Comparison of ENCODE assay signal across 23 cellular contexts in the genomic region with DNA sequence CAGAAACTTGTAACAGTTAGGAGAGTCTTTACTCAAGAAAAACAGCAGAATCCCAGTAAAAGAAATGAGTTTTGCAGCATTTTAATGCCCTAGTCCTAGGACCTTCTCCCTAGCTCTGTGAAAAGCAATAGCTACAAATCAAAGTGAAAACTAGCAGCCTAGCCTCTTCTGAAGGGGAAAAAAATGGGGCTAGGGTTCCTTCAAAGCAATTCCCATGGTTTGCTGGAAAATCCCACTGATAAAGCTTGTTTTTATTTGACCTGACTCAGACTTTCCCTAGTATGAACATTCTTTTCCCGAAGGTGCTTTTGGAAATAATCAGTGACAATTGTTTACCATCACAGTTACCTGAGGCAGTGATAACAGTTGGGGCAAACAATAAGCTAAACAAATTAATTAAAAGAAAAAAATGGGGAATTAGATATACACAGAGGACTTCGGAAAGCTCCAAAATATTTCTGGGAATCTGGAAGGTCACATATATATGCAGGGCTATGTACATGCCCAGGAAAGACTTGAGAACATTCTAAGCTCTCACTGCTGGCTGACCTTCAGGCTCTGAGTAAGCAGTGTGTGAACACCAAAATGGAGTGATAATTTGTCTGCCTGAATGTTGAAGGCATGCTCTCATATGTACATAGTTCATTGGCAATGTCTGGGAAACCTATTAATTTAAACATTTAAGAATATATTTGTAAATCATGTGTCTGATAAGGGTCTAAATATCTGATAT.
DNase-seq lines count a peak whose midpoint lies in the region; ATAC-seq, FAIRE-seq and TF ChIP-seq lines count a peak whose summit lies in the region.
"Had no signal": no experiment of that assay in that cellular context is flagged by ENCODE, and none has a peak within 500 bp of the region (broad histone marks: within the 10 kb centered on the region; RNA-seq: fewer than 3 reads in every experiment).

No MANE protein-coding gene starts in this region.

- H3F3A ChIP-seq in GM23338 (replicated peaks; ENCODE audit: low read depth): no peaks in the 10 kb centered on the region

- H3K27me3 ChIP-seq in GM23338 (ENCODE audit: insufficient read depth) (no peaks in the 10 kb centered on the region), astrocyte (ENCODE audit: insufficient read depth, low read length) (no peaks in the 10 kb centered on the region), foreskin keratinocyte (no peaks in the 10 kb centered on the region)
- H3K27me3 ChIP-seq: BE2C had no signal

- DNase-seq in GM23338 (ENCODE audit: low spot score) (no peak), astrocyte (ENCODE audit: low read depth) (peak; percentile 12), foreskin keratinocyte (no peak), mesothelial cell of epicardium (ENCODE audit: low spot score in 2 of 2, unreplicated experiment in 2 of 2) (no peak), ACHN (no peak), putamen (ENCODE audit: low spot score) (no peak), cerebellum (ENCODE audit: low spot score) (no peak)
- DNase-seq: BE2C; COR-L47; DMS 273 treated with DMSO at 0.1 percent for 48 hours; DMS79 treated with DMSO at 0.1 percent for 48 hours; HCEC 1CT; NCI-H1092; NCI-H1436; NCI-H187 treated with DMSO at 0.1 percent for 48 hours; NCI-H2227 treated with DMSO at 0.1 percent for 48 hours; NCI-H510A treated with DMSO at 0.1 percent for 48 hours; NCI-H774; NK-92 treated with Interleukin-12 subunit alpha and Interleukin-12 subunit beta, amount 100 ng/mL, for 24 hours had no signal

- H3K27ac Mint-ChIP-seq in GM23338 (no peak overlapping the region), astrocyte (ENCODE audit: unreplicated experiment) (no peak overlapping the region), mesothelial cell of epicardium (peak overlapping the region; percentile 89)

- H3K9me2 ChIP-seq in GM23338 (ENCODE audit: insufficient read depth): no peaks in the 10 kb centered on the region

- H3K36me3 Mint-ChIP-seq in GM23338 (ENCODE audit: low read depth) (peaks cover 11% of the 10 kb centered on the region; the same call in 2 of the 3 replicates), astrocyte (ENCODE audit: low read depth, unreplicated experiment) (no peaks in the 10 kb centered on the region), mesothelial cell of epicardium (peaks cover 5% of the 10 kb centered on the region)

- ATAC-seq in GM23338 (no peak), foreskin keratinocyte (no peak)
- ATAC-seq: A549, GM12878, HepG2, K562 had no signal

- in situ Hi-C loops in ACHN (cut with HindIII; ENCODE audit: low pct_ligation_motif_present, low pct_unique_long_range_greater_than_20kb, low sequenced_read_pairs): no loop called here

- H3K27ac ChIP-seq in GM23338 (ENCODE audit: low read depth) (no peak overlapping the region), astrocyte (ENCODE audit: low read depth, low read length) (no peak overlapping the region), foreskin keratinocyte (peak overlapping the region; percentile 7)
- H3K27ac ChIP-seq: A549 had no signal

- no peak overlapping the region for H3K4me3 ChIP-seq in GM23338
- no peak overlapping the region for H3K4me3 ChIP-seq in astrocyte (ENCODE audit: insufficient read depth, low read depth, low read length)
- H3K4me3 ChIP-seq: A549, GM12878, K562 had no signal

- H3K27me3 Mint-ChIP-seq in GM23338 (ENCODE audit: insufficient read depth, low read depth, poor library complexity) (no peaks in the 10 kb centered on the region), astrocyte (ENCODE audit: low read depth, unreplicated experiment) (no peaks in the 10 kb centered on the region), mesothelial cell of epicardium (ENCODE audit: low read depth) (no peaks in the 10 kb centered on the region)

- H3K4me2 ChIP-seq in GM23338 (no peak overlapping the region), astrocyte (ENCODE audit: low read length) (peak overlapping the region; percentile 10)
- H3K4me2 ChIP-seq: A549 had no signal

- H2AFZ ChIP-seq in GM23338 (peak overlapping the region; percentile 19), astrocyte (ENCODE audit: low read depth, low read length) (no peak overlapping the region)

- H3K79me2 ChIP-seq in GM23338 (replicated peaks; ENCODE audit: insufficient read depth): no peaks in the 10 kb centered on the region
- no peaks in the 10 kb centered on the region for H3K79me2 ChIP-seq in astrocyte (ENCODE audit: insufficient read depth, low read length)

- FAIRE-seq in astrocyte (lab: Jason Lieb, UNC): no peak
- FAIRE-seq: A549, GM12878, HepG2, K562 had no signal

- no peaks in the 10 kb centered on the region for H3K4me1 ChIP-seq in GM23338 (ENCODE audit: insufficient read depth)
- H3K4me1 ChIP-seq in astrocyte (ENCODE audit: insufficient read depth, low read length): peaks cover 7% of the 10 kb centered on the region
- peaks cover 28% of the 10 kb centered on the region for H3K4me1 ChIP-seq in foreskin keratinocyte
- H3K4me1 ChIP-seq: A549, BE2C had no signal

- H4K20me1 ChIP-seq in GM23338 (replicated peaks; ENCODE audit: insufficient read depth): no peaks in the 10 kb centered on the region
- H4K20me1 ChIP-seq in astrocyte (ENCODE audit: insufficient read depth, low read length): no peaks in the 10 kb centered on the region

- H3K4me3 Mint-ChIP-seq in GM23338: no peak overlapping the region
- H3K4me3 Mint-ChIP-seq in astrocyte (ENCODE audit: unreplicated experiment): no peak overlapping the region
- H3K4me3 Mint-ChIP-seq in mesothelial cell of epicardium: no peak overlapping the region

- no peak overlapping the region for H3K9ac ChIP-seq in astrocyte (ENCODE audit: low read length)

- peaks cover 10% of the 10 kb centered on the region; the same call in 2 of the 3 replicates for H3K9me3 Mint-ChIP-seq in GM23338
- no peaks in the 10 kb centered on the region for H3K9me3 Mint-ChIP-seq in astrocyte (ENCODE audit: unreplicated experiment)
- H3K9me3 Mint-ChIP-seq in mesothelial cell of epicardium: no peaks in the 10 kb centered on the region

- no peak for TF ChIP-seq CTCF in GM23338 (conservative IDR thresholded peaks at IDR 0.05; ENCODE audit: low read depth in 2 of 2)
- no peak for TF ChIP-seq CTCF in astrocyte (IDR thresholded peaks at IDR 0.05; ENCODE audit: insufficient read depth, low read depth, low read length)
- TF ChIP-seq CTCF in foreskin keratinocyte (conservative IDR thresholded peaks at IDR 0.05): no peak
- TF ChIP-seq CTCF in mesothelial cell of epicardium (IDR thresholded peaks at IDR 0.05; ENCODE audit: unreplicated experiment): no peak

- no peaks in the 10 kb centered on the region for H3K36me3 ChIP-seq in GM23338 (ENCODE audit: insufficient read depth)
- no peaks in the 10 kb centered on the region for H3K36me3 ChIP-seq in astrocyte (ENCODE audit: insufficient read depth, low read length)
- H3K36me3 ChIP-seq: BE2C had no signal

- no peaks in the 10 kb centered on the region for H3K9me3 ChIP-seq in astrocyte (ENCODE audit: insufficient read depth, low read depth, low read length)
- H3K9me3 ChIP-seq: A549, BE2C had no signal

- H3K4me1 Mint-ChIP-seq in GM23338 (no peaks in the 10 kb centered on the region), astrocyte (ENCODE audit: low read depth, unreplicated experiment) (peaks cover 10% of the 10 kb centered on the region), mesothelial cell of epicardium (peaks cover 58% of the 10 kb centered on the region)

TF ChIP-seq in GM23338, 12 proteins besides CTCF, POLR2A, EP300 and RAD21:
- TF ChIP-seq EZH2 (IDR thresholded peaks at IDR 0.05; ENCODE audit: low read depth, unreplicated experiment) (no peak), ZNF114 (CRISPR knock-in tag; IDR thresholded peaks at IDR 0.05) (no peak), NANOG (IDR thresholded peaks at IDR 0.05; ENCODE audit: borderline replicate concordance) (no peak), CREB1 (CRISPR knock-in tag; IDR thresholded peaks at IDR 0.05; ENCODE audit: low read depth) (no peak), POLR2AphosphoS5 (IDR thresholded peaks at IDR 0.05; ENCODE audit: low read depth) (no peak), ZNF331 (CRISPR knock-in tag; IDR thresholded peaks at IDR 0.05; ENCODE audit: low read depth) (no peak), STAT1 (IDR thresholded peaks at IDR 0.05; ENCODE audit: unreplicated experiment) (no peak)
